20 cellular contexts compared by ENCODE assay signal in the genomic region with DNA sequence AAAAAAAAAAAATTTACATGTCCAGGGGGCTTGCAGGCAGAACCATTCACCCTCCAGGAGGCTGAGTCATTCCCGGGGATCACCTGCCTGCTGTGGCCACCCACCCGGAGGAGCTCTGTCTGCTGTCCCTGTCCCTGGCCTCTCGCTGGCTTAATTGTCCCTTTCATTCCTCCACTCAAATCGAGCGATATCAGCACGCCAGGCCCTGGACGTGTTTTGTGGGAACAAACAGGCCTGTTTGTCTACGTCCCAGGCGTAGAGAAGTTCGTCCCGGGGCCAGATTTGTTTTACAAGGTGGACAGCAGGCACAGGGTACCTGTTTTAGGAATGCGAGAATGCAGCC. TPM values are rescaled to one million over a fixed set of nuclear protein-coding genes. Genes with fewer than 3 reads are reported as not detected.
DNase-seq lines count a peak whose midpoint lies in the region; ATAC-seq and TF ChIP-seq lines count a peak whose summit lies in the region.
"Had no signal": no experiment of that assay in that cellular context is flagged by ENCODE, and none has a peak within 500 bp of the region (broad histone marks: within the 10 kb centered on the region; RNA-seq: fewer than 3 reads in every experiment).

No MANE protein-coding gene starts in this region.

- TF ChIP-seq CTCF in tibial artery (IDR thresholded peaks at IDR 0.05), result no peak

- H3K4me1 ChIP-seq in neuronal stem cell (ENCODE audit: control insufficient read depth in 2 of 2, insufficient read depth in 1 of 2, low read depth in 1 of 2, low read length in 2 of 2), result peaks cover 3 to 14% of the 10 kb centered on the region in 2 donors
- H3K4me1 ChIP-seq in tibial artery, result peaks cover 0 to 7% (median 6%) of the 10 kb centered on the region in 4 donors

- intact Hi-C loops in dendritic cell treated with granulocyte-macrophage colony-stimulating factor and Interleukin-4, amounts not matched to agents 40 ng/mL and 50 ng/mL, for 4 days (cut with micrococcal nuclease), result no loop called here
- intact Hi-C loops in tibial artery (cut with DNase I; ENCODE audit: low total_unique reads), result no loop called here

- no peak for ATAC-seq in GM21723 (IDR thresholded peaks at IDR 0.05; ENCODE audit: unreplicated experiment)
- ATAC-seq: activated CD4-positive, CD25-positive, alpha-beta regulatory T cell treated with anti-CD3 and anti-CD28 coated beads, Interleukin-2, amount 50 U/mL, for 24 hours; SK-N-SH treated with all-trans-retinoic acid at 6 μM for 48 hours had no signal

- H3K4me3 ChIP-seq in H7 (ENCODE audit: insufficient read depth, low read depth, low read length) (no peak overlapping the region), neuronal stem cell (ENCODE audit: low read length in 2 of 2) (no peak overlapping the region), tibial artery (no peak overlapping the region)

- no peak overlapping the region for H3K4ac ChIP-seq in neuronal stem cell (ENCODE audit: low read length)

- H3K27me3 ChIP-seq in H7 (ENCODE audit: control insufficient read depth, insufficient read depth, low read length) (no peaks in the 10 kb centered on the region), neuronal stem cell (ENCODE audit: control insufficient read depth in 3 of 3, insufficient read depth in 3 of 3, low read depth in 1 of 3, low read length in 3 of 3) (peaks cover 0 to 20% (median 6%) of the 10 kb centered on the region in 3 experiments), tibial artery (no peaks in the 10 kb centered on the region)

- H2BK5ac ChIP-seq in neuronal stem cell (ENCODE audit: low read length), result no peak overlapping the region

- no peak overlapping the region for H3K27ac ChIP-seq in neuronal stem cell (replicated peaks; ENCODE audit: low read length)
- H3K27ac ChIP-seq in tibial artery, result no peak overlapping the region

- H3K14ac ChIP-seq in neuronal stem cell (ENCODE audit: low read length), result no peak overlapping the region

- peaks cover 22% of the 10 kb centered on the region for H3K27me3 Mint-ChIP-seq in dendritic cell treated with granulocyte-macrophage colony-stimulating factor and Interleukin-4, amounts not matched to agents 40 ng/mL and 50 ng/mL, for 4 days

- H2BK12ac ChIP-seq in neuronal stem cell (ENCODE audit: low read length), result no peak overlapping the region

- WGBS in neuronal stem cell (ENCODE audit: extremely low coverage in 2 of 2, insufficient read length in 2 of 2, insufficient replicate concordance in 1 of 2), 2 donors, result no CpG with 5 or more reads among the region's 12 CpGs

- DNase-seq in H7 (peak; percentile 35), neuronal stem cell (ENCODE audit: low spot score) (peak; percentile 29), tibial artery (no peak)
- no peak for DNase-seq in stimulated activated CD4-positive, alpha-beta T cell treated with anti-CD3 and anti-CD28 coated beads, Interleukin-2, amount 100 ng/mL, for 24 hours
- DNase-seq: activated CD8-positive, alpha-beta memory T cell treated with anti-CD3 and anti-CD28 coated beads for 24 hours; activated naive CD8-positive, alpha-beta T cell treated with anti-CD3 and anti-CD28 coated beads for 36 hours; dermis blood vessel endothelial cell; EL; NCI-H1694; NCI-H82; stimulated activated CD4-positive, alpha-beta T cell treated with anti-CD3 and anti-CD28 coated beads, Interleukin-4, amount 100 ng/mL, for 1 hour; T-helper 9 cell had no signal

- H3K79me1 ChIP-seq in neuronal stem cell (ENCODE audit: low read depth, low read length), result no peaks in the 10 kb centered on the region

- peak overlapping the region; percentile 16 for H3K9ac ChIP-seq in neuronal stem cell (ENCODE audit: low read depth, low read length, poor library complexity)

- H3K9me3 Mint-ChIP-seq in dendritic cell treated with granulocyte-macrophage colony-stimulating factor and Interleukin-4, amounts not matched to agents 40 ng/mL and 50 ng/mL, for 4 days, result no peaks in the 10 kb centered on the region
- H3K9me3 Mint-ChIP-seq: activated naive CD8-positive, alpha-beta T cell treated with anti-CD3 and anti-CD28 coated beads for 36 hours had no signal

- H3K36me3 Mint-ChIP-seq in dendritic cell treated with granulocyte-macrophage colony-stimulating factor and Interleukin-4, amounts not matched to agents 40 ng/mL and 50 ng/mL, for 4 days (ENCODE audit: low read depth), result no peaks in the 10 kb centered on the region
- H3K36me3 Mint-ChIP-seq: activated naive CD8-positive, alpha-beta T cell treated with anti-CD3 and anti-CD28 coated beads for 36 hours; brain had no signal

- H2AK5ac ChIP-seq in neuronal stem cell (ENCODE audit: low read depth, low read length), result no peak overlapping the region

- no peak overlapping the region for H4K91ac ChIP-seq in neuronal stem cell (ENCODE audit: low read depth, low read length, poor library complexity)

- peak overlapping the region; percentile 29 for H2BK120ac ChIP-seq in neuronal stem cell (ENCODE audit: low read depth, low read length)

- H2BK15ac ChIP-seq in neuronal stem cell (ENCODE audit: low read length), result peak overlapping the region; percentile 75

- no peak overlapping the region for H3K4me3 Mint-ChIP-seq in dendritic cell treated with granulocyte-macrophage colony-stimulating factor and Interleukin-4, amounts not matched to agents 40 ng/mL and 50 ng/mL, for 4 days
- H3K4me3 Mint-ChIP-seq: activated naive CD8-positive, alpha-beta T cell treated with anti-CD3 and anti-CD28 coated beads for 36 hours had no signal

- H3K27ac Mint-ChIP-seq in dendritic cell treated with granulocyte-macrophage colony-stimulating factor and Interleukin-4, amounts not matched to agents 40 ng/mL and 50 ng/mL, for 4 days, result peak overlapping the region; percentile 45
- H3K27ac Mint-ChIP-seq: activated naive CD8-positive, alpha-beta T cell treated with anti-CD3 and anti-CD28 coated beads for 36 hours had no signal

- no peaks in the 10 kb centered on the region for H3K36me3 ChIP-seq in H7 (replicated peaks; ENCODE audit: control insufficient read depth, insufficient read depth, low read length)
- no peaks in the 10 kb centered on the region for H3K36me3 ChIP-seq in neuronal stem cell (replicated peaks in 1 of 2; ENCODE audit: control insufficient read depth in 2 of 2, insufficient read depth in 2 of 2, low read length in 2 of 2)
- H3K36me3 ChIP-seq in tibial artery, result no peaks in the 10 kb centered on the region

- H3K4me1 Mint-ChIP-seq in dendritic cell treated with granulocyte-macrophage colony-stimulating factor and Interleukin-4, amounts not matched to agents 40 ng/mL and 50 ng/mL, for 4 days (ENCODE audit: low read depth), result no peaks in the 10 kb centered on the region
- H3K4me1 Mint-ChIP-seq: activated naive CD8-positive, alpha-beta T cell treated with anti-CD3 and anti-CD28 coated beads for 36 hours had no signal

- peak overlapping the region; percentile 58 for H2AFZ ChIP-seq in neuronal stem cell (ENCODE audit: low read length)

- H3K9me3 ChIP-seq in neuronal stem cell (replicated peaks in 1 of 2; ENCODE audit: control insufficient read depth in 2 of 2, insufficient read depth in 1 of 2, low read depth in 1 of 2, low read length in 2 of 2) (no peaks in the 10 kb centered on the region), tibial artery (no peaks in the 10 kb centered on the region)

- H3K18ac ChIP-seq in neuronal stem cell (ENCODE audit: low read length), result peak overlapping the region; percentile 83

- H4K8ac ChIP-seq in neuronal stem cell (ENCODE audit: low read depth, low read length), result no peak overlapping the region

- peak overlapping the region; percentile 27 for H3K23ac ChIP-seq in neuronal stem cell (ENCODE audit: low read depth, low read length, poor library complexity)

- no peak overlapping the region for H3K4me2 ChIP-seq in neuronal stem cell (ENCODE audit: insufficient read depth, low read length, poor library complexity, severe bottlenecking)

RNA-seq across cellular contexts. Expression of gene SULT2B1, which starts 21.2 kb away (rescaled TPM):
- 1.8 and 2.8 TPM in 2 replicates for total RNA-seq in H7 (2014; rRNA removed; shearing (Covaris generic))
- 0.13 TPM for polyA plus RNA-seq in neuronal stem cell (2013, experiment 1 of 2)
- 0.18 TPM for polyA plus RNA-seq in neuronal stem cell (2013, experiment 2 of 2)
- total RNA-seq: activated naive CD8-positive, alpha-beta T cell treated with anti-CD3 and anti-CD28 coated beads for 36 hours; dermis blood vessel endothelial cell; epithelial cell of proximal tubule; osteocyte had no signal

RNA-seq across cellular contexts. Expression of gene SPACA4, which starts 33.4 kb away (rescaled TPM):
- total RNA-seq in H7 (2014; rRNA removed; shearing (Covaris generic)), result not detected in 2 replicates
- not detected for polyA plus RNA-seq in neuronal stem cell (2013, experiment 1 of 2)
- not detected for polyA plus RNA-seq in neuronal stem cell (2013, experiment 2 of 2)
- total RNA-seq: activated naive CD8-positive, alpha-beta T cell treated with anti-CD3 and anti-CD28 coated beads for 36 hours; dermis blood vessel endothelial cell; epithelial cell of proximal tubule; H4; osteocyte had no signal

RNA-seq across cellular contexts. Expression of gene FAM83E, which starts 41.7 kb away (rescaled TPM):
- 3.8 and 4.0 TPM in 2 replicates for total RNA-seq in H7 (2014; rRNA removed; shearing (Covaris generic))
- 0.08 TPM for polyA plus RNA-seq in neuronal stem cell (2013, experiment 1 of 2)
- 0.15 TPM for polyA plus RNA-seq in neuronal stem cell (2013, experiment 2 of 2)
- total RNA-seq: dermis blood vessel endothelial cell had no signal

RNA-seq across cellular contexts. Expression of gene RPL18, which starts 45.8 kb away (rescaled TPM):
- total RNA-seq in H7 (2014; rRNA removed; shearing (Covaris generic)), result 3,978 and 5,156 TPM in 2 replicates
- 2,801 TPM for polyA plus RNA-seq in neuronal stem cell (2013, experiment 1 of 2)
- 2,729 TPM for polyA plus RNA-seq in neuronal stem cell (2013, experiment 2 of 2)

RNA-seq across cellular contexts. Expression of gene SPHK2, which starts 46.2 kb away (rescaled TPM):
- total RNA-seq in H7 (2014; rRNA removed; shearing (Covaris generic)), result 10.9 and 26.4 TPM in 2 replicates
- 25.6 TPM for polyA plus RNA-seq in neuronal stem cell (2013, experiment 1 of 2)
- 23.7 TPM for polyA plus RNA-seq in neuronal stem cell (2013, experiment 2 of 2)

Comparison
In these comparisons a context has a peak if more than half of its experiments do, and no peak if none do; other contexts are left out.
1. DNase-seq: peak in H7 (single experiment) and neuronal stem cell (single experiment); none in stimulated activated CD4-positive, alpha-beta T cell treated with anti-CD3 and anti-CD28 coated beads, Interleukin-2, amount 100 ng/mL, for 24 hours (0 of 2) and tibial artery (0 of 2).